Comparison of ENCODE assay signal across 2 cellular contexts in genomic region chr12:13390381-13390856, GRCh38.
TF ChIP-seq lines count a peak whose summit lies in the region.

No MANE protein-coding gene starts in this region.

TF ChIP-seq in liver, 16 proteins besides CTCF, POLR2A, EP300 and RAD21 (continued from another document):
- peak; percentile 34 for TF ChIP-seq REST (IDR thresholded peaks at IDR 0.05)
- TF ChIP-seq GABPA (IDR thresholded peaks at IDR 0.05 in 1 of 2, conservative IDR thresholded peaks at IDR 0.05 in 1 of 2): no peak
- TF ChIP-seq, protein P1, sequence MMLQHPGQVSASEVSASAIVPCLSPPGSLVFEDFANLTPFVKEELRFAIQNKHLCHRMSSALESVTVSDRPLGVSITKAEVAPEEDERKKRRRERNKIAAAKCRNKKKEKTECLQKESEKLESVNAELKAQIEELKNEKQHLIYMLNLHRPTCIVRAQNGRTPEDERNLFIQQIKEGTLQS (IDR thresholded peaks at IDR 0.05): peak; percentile 55
- TF ChIP-seq HNF4A (conservative IDR thresholded peaks at IDR 0.05): peak; percentile 64 to 71
- no peak for TF ChIP-seq FOXA1 (IDR thresholded peaks at IDR 0.05)
- TF ChIP-seq TAF1 (conservative IDR thresholded peaks at IDR 0.05): no peak
- TF ChIP-seq, protein P2, sequence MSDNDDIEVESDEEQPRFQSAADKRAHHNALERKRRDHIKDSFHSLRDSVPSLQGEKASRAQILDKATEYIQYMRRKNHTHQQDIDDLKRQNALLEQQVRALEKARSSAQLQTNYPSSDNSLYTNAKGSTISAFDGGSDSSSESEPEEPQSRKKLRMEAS (IDR thresholded peaks at IDR 0.05): peak; percentile 76
- no peak for TF ChIP-seq FOXA2 (IDR thresholded peaks at IDR 0.05)
- TF ChIP-seq ZBTB33 (IDR thresholded peaks at IDR 0.05): peak; percentile 36
- TF ChIP-seq SP1 (IDR thresholded peaks at IDR 0.05): peak; percentile 99
- peak; percentile 94 to 95 for TF ChIP-seq RXRA (IDR thresholded peaks at IDR 0.05)

TF ChIP-seq in HepG2, 621 proteins besides CTCF, POLR2A, EP300 and RAD21 (continued from another document):
- TF ChIP-seq PAXIP1 (CRISPR knock-in tag; conservative IDR thresholded peaks at IDR 0.05) (no peak), ZNF256 (CRISPR knock-in tag; conservative IDR thresholded peaks at IDR 0.05) (no peak), MIER3 (CRISPR knock-in tag; IDR thresholded peaks at IDR 0.05; ENCODE audit: borderline replicate concordance) (no peak), NCOA1 (CRISPR knock-in tag; IDR thresholded peaks at IDR 0.05) (no peak), FOXM1 (CRISPR knock-in tag; IDR thresholded peaks at IDR 0.05) (no peak)
- TF ChIP-seq, protein P3, sequence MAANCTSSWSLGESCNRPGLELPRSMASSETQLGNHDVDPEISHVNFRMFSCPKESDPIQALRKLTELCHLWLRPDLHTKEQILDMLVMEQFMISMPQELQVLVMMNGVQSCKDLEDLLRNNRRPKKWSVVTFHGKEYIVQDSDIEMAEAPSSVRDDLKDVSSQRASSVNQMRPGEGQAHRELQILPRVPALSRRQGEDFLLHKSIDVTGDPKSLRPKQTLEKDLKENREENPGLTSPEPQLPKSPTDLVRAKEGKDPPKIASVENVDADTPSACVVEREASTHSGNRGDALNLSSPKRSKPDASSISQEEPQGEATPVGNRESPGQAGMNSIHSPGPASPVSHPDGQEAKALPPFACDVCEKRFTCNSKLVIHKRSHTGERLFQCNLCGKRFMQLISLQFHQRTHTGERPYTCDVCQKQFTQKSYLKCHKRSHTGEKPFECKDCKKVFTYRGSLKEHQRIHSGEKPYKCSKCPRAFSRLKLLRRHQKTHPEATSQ (CRISPR knock-in tag; IDR thresholded peaks at IDR 0.05; ENCODE audit: borderline replicate concordance): no peak
